Comparison of ENCODE assay signal across 16 cellular contexts in genomic region chr12:53308276-53308675, GRCh38. TPM values are rescaled to one million over a fixed set of nuclear protein-coding genes. Genes with fewer than 3 reads are reported as not detected.
"Had no signal": no experiment of that assay in that cellular context is flagged by ENCODE, and none has a peak within 500 bp of the region (broad histone marks: within the 10 kb centered on the region; RNA-seq: fewer than 3 reads in every experiment).

No MANE protein-coding gene starts in this region.

- H3K27me3 Mint-ChIP-seq: activated CD4-positive, alpha-beta memory T cell treated with anti-CD3 and anti-CD28 coated beads, Interleukin-2, amount 10 ng/mL, durations not matched to agents 7 days and 5 days; T-cell had no signal

- DNase-seq: activated CD4-positive, alpha-beta memory T cell treated with anti-CD3 and anti-CD28 coated beads, Interleukin-2, amount 10 ng/mL, durations not matched to agents 7 days and 5 days; activated CD8-positive, alpha-beta memory T cell treated with anti-CD3 and anti-CD28 coated beads, Interleukin-2, amount 50 U/mL, for 4 hours; activated naive CD4-positive, alpha-beta T cell treated with Interleukin-2 at 50 U/mL for 16 hours; adrenal gland; dorsolateral prefrontal cortex; endodermal cell; heart left ventricle; immature natural killer cell; T-cell; T1000 had no signal

- ATAC-seq: heart left ventricle, sciatic nerve, T-cell had no signal

- H3K4me1 Mint-ChIP-seq: endodermal cell had no signal

- H3K27ac Mint-ChIP-seq: activated CD4-positive, alpha-beta memory T cell treated with anti-CD3 and anti-CD28 coated beads, Interleukin-2, amount 10 ng/mL, durations not matched to agents 7 days and 5 days; endodermal cell had no signal

- H3K9me3 Mint-ChIP-seq: activated CD4-positive, alpha-beta memory T cell treated with anti-CD3 and anti-CD28 coated beads, Interleukin-2, amount 10 ng/mL, durations not matched to agents 7 days and 5 days; endodermal cell; immature natural killer cell; T-cell had no signal

- H3K4me3 Mint-ChIP-seq: activated CD4-positive, alpha-beta memory T cell treated with anti-CD3 and anti-CD28 coated beads, Interleukin-2, amount 10 ng/mL, durations not matched to agents 7 days and 5 days; endodermal cell; immature natural killer cell; T-cell had no signal

RNA-seq across cellular contexts. Expression of gene SP7, which starts 27.9 kb away (rescaled TPM):
- total RNA-seq: activated CD4-positive, alpha-beta memory T cell treated with anti-CD3 and anti-CD28 coated beads, Interleukin-2, amount 10 ng/mL, durations not matched to agents 7 days and 5 days; adrenal gland; endodermal cell; epithelial cell of proximal tubule; heart left ventricle; lower leg skin; osteocyte; pulmonary artery endothelial cell; urinary bladder had no signal
